ENCODE assay signal across 17 cellular contexts in the genomic region with DNA sequence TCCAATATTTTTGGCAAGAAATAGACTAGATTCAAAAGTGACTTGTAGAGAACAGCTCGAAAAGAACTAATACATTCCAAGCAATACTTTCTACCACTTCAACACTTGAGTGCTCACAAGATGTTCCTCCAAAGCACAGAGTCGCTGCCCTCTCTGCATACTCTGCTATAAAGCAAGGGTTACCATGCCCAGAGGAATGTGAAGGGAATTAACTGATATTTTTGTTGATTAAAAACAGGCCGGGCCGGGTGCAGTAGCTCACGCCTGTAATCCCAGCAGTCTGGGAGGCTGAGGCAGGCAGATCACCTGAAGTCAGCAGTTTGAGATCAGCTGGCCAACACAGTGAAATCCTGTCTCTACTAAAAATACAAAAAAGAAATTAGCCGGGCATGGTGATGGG. TPM values are rescaled to one million over a fixed set of nuclear protein-coding genes. Genes with fewer than 3 reads are reported as not detected.
A peak's percentile ranks its signal among the peaks of the same experiment; 100 is the strongest.
DNase-seq lines count a peak whose midpoint lies in the region; ATAC-seq and TF ChIP-seq lines count a peak whose summit lies in the region.
"Had no signal": no experiment of that assay in that cellular context is flagged by ENCODE, and none has a peak within 500 bp of the region (broad histone marks: within the 10 kb centered on the region; RNA-seq: fewer than 3 reads in every experiment).

No MANE protein-coding gene starts in this region.

- ATAC-seq in CD4-positive, CD25-positive, alpha-beta regulatory T cell (ENCODE audit: low read depth in 2 of 2) = no peak
- peak; percentile 95 for ATAC-seq in left lung
- ATAC-seq in upper lobe of left lung (ENCODE audit: low FRiP score in 2 of 2) = peak; percentile 49 to 90
- ATAC-seq: K562 had no signal

- WGBS in upper lobe of left lung, 2 donors = 70 to 84% methylated on average over 6 of the region's 6 CpGs

- H3K27ac Mint-ChIP-seq in CD4-positive, CD25-positive, alpha-beta regulatory T cell = no peak overlapping the region
- no peak overlapping the region for H3K27ac Mint-ChIP-seq in activated naive CD4-positive, alpha-beta T cell treated with anti-CD3 and anti-CD28 coated beads for 36 hours
- H3K27ac Mint-ChIP-seq: HFFc6 had no signal

- H3K4me3 ChIP-seq in CD4-positive, CD25-positive, alpha-beta regulatory T cell (ENCODE audit: low read depth, low read length) = no peak overlapping the region
- H3K4me3 ChIP-seq in left lung (no peak overlapping the region), upper lobe of left lung (no peak overlapping the region)
- H3K4me3 ChIP-seq: K562, PC-9, SJSA1 had no signal

- peaks cover 0 to 21% (median 1%) of the 10 kb centered on the region in 4 donors for H3K4me1 Mint-ChIP-seq in CD4-positive, CD25-positive, alpha-beta regulatory T cell
- peaks cover 12% of the 10 kb centered on the region for H3K4me1 Mint-ChIP-seq in activated naive CD4-positive, alpha-beta T cell treated with anti-CD3 and anti-CD28 coated beads for 36 hours (ENCODE audit: low read depth)

- H3K27me3 ChIP-seq in CD4-positive, CD25-positive, alpha-beta regulatory T cell (ENCODE audit: control insufficient read depth, insufficient read depth, low read length) = no peaks in the 10 kb centered on the region
- H3K27me3 ChIP-seq in left lung (no peaks in the 10 kb centered on the region), upper lobe of left lung (no peaks in the 10 kb centered on the region)
- H3K27me3 ChIP-seq: SJSA1 had no signal

- H3K9me3 Mint-ChIP-seq in CD4-positive, CD25-positive, alpha-beta regulatory T cell = no peaks in the 10 kb centered on the region
- no peaks in the 10 kb centered on the region for H3K9me3 Mint-ChIP-seq in activated naive CD4-positive, alpha-beta T cell treated with anti-CD3 and anti-CD28 coated beads for 36 hours
- H3K9me3 Mint-ChIP-seq: HFFc6 had no signal

- H3K36me3 ChIP-seq in CD4-positive, CD25-positive, alpha-beta regulatory T cell (ENCODE audit: control insufficient read depth, insufficient read depth, low read length) = peaks cover 72% of the 10 kb centered on the region
- peaks cover 0 to 50% of the 10 kb centered on the region in 2 donors for H3K36me3 ChIP-seq in left lung
- peaks cover 8 to 70% (median 16%) of the 10 kb centered on the region in 4 donors for H3K36me3 ChIP-seq in upper lobe of left lung

- no peaks in the 10 kb centered on the region for H3K9me3 ChIP-seq in CD4-positive, CD25-positive, alpha-beta regulatory T cell (ENCODE audit: control insufficient read depth in 2 of 2, low read length in 2 of 2)
- no peaks in the 10 kb centered on the region for H3K9me3 ChIP-seq in left lung
- H3K9me3 ChIP-seq in upper lobe of left lung = no peaks in the 10 kb centered on the region
- H3K9me3 ChIP-seq: SJSA1 had no signal

- peak overlapping the region; percentile 3 for H3K27ac ChIP-seq in CD4-positive, CD25-positive, alpha-beta regulatory T cell (ENCODE audit: insufficient read depth, low read length, poor library complexity, severe bottlenecking)
- H3K27ac ChIP-seq in angular gyrus (ENCODE audit: low read depth, low read length) = peak overlapping the region; percentile 24
- H3K27ac ChIP-seq in left lung = peak overlapping the region; percentile 31 to 62
- peak overlapping the region; percentile 55 to 64 (median 60) for H3K27ac ChIP-seq in upper lobe of left lung
- H3K27ac ChIP-seq: PC-9, SJSA1 had no signal

- no peaks in the 10 kb centered on the region for H3K4me1 ChIP-seq in CD4-positive, CD25-positive, alpha-beta regulatory T cell (ENCODE audit: control insufficient read depth, insufficient read depth, low read length, poor library complexity, severe bottlenecking)
- H3K4me1 ChIP-seq in left lung (peaks cover 0 to 15% of the 10 kb centered on the region in 2 donors), upper lobe of left lung (peaks cover 0 to 11% (median 2%) of the 10 kb centered on the region in 4 donors)
- H3K4me1 ChIP-seq: SJSA1 had no signal

- CTCF ChIA-PET in activated naive CD4-positive, alpha-beta T cell treated with anti-CD3 and anti-CD28 coated beads for 36 hours (lab: Charles Lee) = no interaction called here

- intact Hi-C loops in left lung (cut with DNase I) = no loop called here
- intact Hi-C loops in activated naive CD4-positive, alpha-beta T cell treated with anti-CD3 and anti-CD28 coated beads for 36 hours (cut with micrococcal nuclease) = no loop called here

- TF ChIP-seq EP300 in upper lobe of left lung (IDR thresholded peaks at IDR 0.05) = peak in 1 of 4 donors; percentile 40

- TF ChIP-seq POLR2A in upper lobe of left lung (IDR thresholded peaks at IDR 0.05) = peak in 1 of 4 donors; percentile 23

- peaks cover 42% of the 10 kb centered on the region for H3K36me3 Mint-ChIP-seq in CD4-positive, CD25-positive, alpha-beta regulatory T cell
- peaks cover 29% of the 10 kb centered on the region for H3K36me3 Mint-ChIP-seq in activated naive CD4-positive, alpha-beta T cell treated with anti-CD3 and anti-CD28 coated beads for 36 hours (ENCODE audit: low read depth)

- TF ChIP-seq CTCF in left lung (IDR thresholded peaks at IDR 0.05) (no peak), upper lobe of left lung (IDR thresholded peaks at IDR 0.05) (no peak)

- H3K4me3 Mint-ChIP-seq in CD4-positive, CD25-positive, alpha-beta regulatory T cell = no peak overlapping the region
- H3K4me3 Mint-ChIP-seq in activated naive CD4-positive, alpha-beta T cell treated with anti-CD3 and anti-CD28 coated beads for 36 hours = no peak overlapping the region
- H3K4me3 Mint-ChIP-seq: HFFc6 had no signal

- no peaks in the 10 kb centered on the region for H3K27me3 Mint-ChIP-seq in CD4-positive, CD25-positive, alpha-beta regulatory T cell
- H3K27me3 Mint-ChIP-seq in activated naive CD4-positive, alpha-beta T cell treated with anti-CD3 and anti-CD28 coated beads for 36 hours (ENCODE audit: low read depth) = no peaks in the 10 kb centered on the region

- no peak for DNase-seq in CD4-positive, CD25-positive, alpha-beta regulatory T cell
- no peak for DNase-seq in left lung
- DNase-seq in upper lobe of left lung = peak in 1 of 2 donors; percentile 54
- no peak for DNase-seq in DMS 273 (lab: John Stamatoyannopoulos, UW; ENCODE audit: unreplicated experiment)
- DNase-seq in activated naive CD4-positive, alpha-beta T cell treated with anti-CD3 and anti-CD28 coated beads for 36 hours = no peak
- DNase-seq in NCI-H524 (lab: John Stamatoyannopoulos, UW) = no peak
- DNase-seq: DMS153, EL, HFFc6, NCI-H1417, NCI-H1930, NCI-H2171, NCI-H774, PC-9 had no signal

RNA-seq across cellular contexts. Expression of gene CSPG5, which starts 57.6 kb away (rescaled TPM):
- total RNA-seq in CD4-positive, CD25-positive, alpha-beta regulatory T cell = not detected
- under 1 TPM in 1 of 4 donors, not detected in 3; 0.25 TPM for polyA plus RNA-seq in CD4-positive, CD25-positive, alpha-beta regulatory T cell
- total RNA-seq in left lung = 10 to 100 TPM in 1 of 2 donors, 1 to 10 TPM in 1; 3.8 to 19.2 TPM
- total RNA-seq in upper lobe of left lung = 10 to 100 TPM in 1 of 6 donors, 1 to 10 TPM in 5; 4.2 to 12.3 (median 6.5) TPM
- total RNA-seq in activated naive CD4-positive, alpha-beta T cell treated with anti-CD3 and anti-CD28 coated beads for 36 hours = under 1 TPM; 0.17 to 0.19 TPM

Comparison
In these comparisons a context has a peak if more than half of its experiments do, and no peak if none do; other contexts are left out.
1. ATAC-seq: peak in left lung (single experiment) and upper lobe of left lung (2 of 2); none in CD4-positive, CD25-positive, alpha-beta regulatory T cell (0 of 2).
2. H3K27ac ChIP-seq: peak in every context shown above with its lines; median percentile 60 in upper lobe of left lung; 46 in left lung; 24 in angular gyrus; 3 in CD4-positive, CD25-positive, alpha-beta regulatory T cell.